ENCODE assay signal across 24 cellular contexts in genomic region chr16:12210925-12211869, GRCh38.
A peak's percentile ranks its signal among the peaks of the same experiment; 100 is the strongest.
DNase-seq lines count a peak whose midpoint lies in the region; ATAC-seq and TF ChIP-seq lines count a peak whose summit lies in the region.
"Had no signal": no experiment of that assay in that cellular context is flagged by ENCODE, and none has a peak within 500 bp of the region (broad histone marks: within the 10 kb centered on the region; RNA-seq: fewer than 3 reads in every experiment).

No MANE protein-coding gene starts in this region.

- H3K27ac ChIP-seq in duodenal mucosa (ENCODE audit: low read depth, low read length) (peak overlapping the region; percentile 60), right lobe of liver (peak overlapping the region; percentile 76 to 78 (median 77))
- H3K27ac ChIP-seq: GM23248, RWPE1 had no signal

- no peaks in the 10 kb centered on the region for H3K36me3 Mint-ChIP-seq in activated CD4-positive, alpha-beta T cell treated with anti-CD3 and anti-CD28 coated beads, Interleukin-2, amount 10 ng/mL, durations not matched to agents 7 days and 5 days (ENCODE audit: low read depth)
- H3K36me3 Mint-ChIP-seq in activated T-cell treated with anti-CD3 and anti-CD28 coated beads, Interleukin-2, amount 50 U/mL, for 4 hours (ENCODE audit: insufficient read depth): peaks cover 34% of the 10 kb centered on the region

- H3K9me3 ChIP-seq in duodenal mucosa (ENCODE audit: control insufficient read depth in 1 of 2, low read length in 2 of 2) (no peaks in the 10 kb centered on the region), right lobe of liver (no peaks in the 10 kb centered on the region)

- H3K4me3 Mint-ChIP-seq in activated CD4-positive, alpha-beta T cell treated with anti-CD3 and anti-CD28 coated beads, Interleukin-2, amount 10 ng/mL, durations not matched to agents 7 days and 5 days: no peak overlapping the region
- H3K4me3 Mint-ChIP-seq in activated T-cell treated with anti-CD3 and anti-CD28 coated beads, Interleukin-2, amount 50 U/mL, for 4 hours: no peak overlapping the region
- H3K4me3 Mint-ChIP-seq: B cell, CD14-positive monocyte, H9, HFFc6 had no signal

- no peak for TF ChIP-seq CTCF in right lobe of liver (IDR thresholded peaks at IDR 0.05)

- H3K27me3 Mint-ChIP-seq in activated CD4-positive, alpha-beta T cell treated with anti-CD3 and anti-CD28 coated beads, Interleukin-2, amount 10 ng/mL, durations not matched to agents 7 days and 5 days: no peaks in the 10 kb centered on the region
- H3K27me3 Mint-ChIP-seq in activated T-cell treated with anti-CD3 and anti-CD28 coated beads, Interleukin-2, amount 50 U/mL, for 4 hours (ENCODE audit: low read depth): no peaks in the 10 kb centered on the region
- H3K27me3 Mint-ChIP-seq: B cell had no signal

- no peak overlapping the region for H3K9ac ChIP-seq in duodenal mucosa (ENCODE audit: low read depth in 1 of 2, low read length in 2 of 2)
- H3K9ac ChIP-seq: GM23248 had no signal

- peak overlapping the region; percentile 61 for H3K27ac Mint-ChIP-seq in activated CD4-positive, alpha-beta T cell treated with anti-CD3 and anti-CD28 coated beads, Interleukin-2, amount 10 ng/mL, durations not matched to agents 7 days and 5 days
- H3K27ac Mint-ChIP-seq: B cell, CD14-positive monocyte, H9, HFFc6 had no signal

- no peaks in the 10 kb centered on the region for H3K4me1 Mint-ChIP-seq in activated CD4-positive, alpha-beta T cell treated with anti-CD3 and anti-CD28 coated beads, Interleukin-2, amount 10 ng/mL, durations not matched to agents 7 days and 5 days
- no peaks in the 10 kb centered on the region for H3K4me1 Mint-ChIP-seq in activated T-cell treated with anti-CD3 and anti-CD28 coated beads, Interleukin-2, amount 50 U/mL, for 4 hours (ENCODE audit: low read depth)
- H3K4me1 Mint-ChIP-seq: CD14-positive monocyte had no signal

- H3K27me3 ChIP-seq in duodenal mucosa (ENCODE audit: control insufficient read depth in 1 of 2, insufficient read depth in 2 of 2, low read length in 2 of 2) (no peaks in the 10 kb centered on the region), right lobe of liver (no peaks in the 10 kb centered on the region)

- DNase-seq in activated CD4-positive, alpha-beta T cell treated with anti-CD3 and anti-CD28 coated beads, Interleukin-2, amount 10 ng/mL, durations not matched to agents 7 days and 5 days: no peak
- DNase-seq in activated CD4-positive, alpha-beta T cell treated with anti-CD3 and anti-CD28 coated beads for 48 hours: no peak
- DNase-seq in right lobe of liver: peak in 2 of 3 donors; percentile 29 to 61
- no peak for DNase-seq in activated T-cell treated with anti-CD3 and anti-CD28 coated beads, Interleukin-2, amount 50 U/mL, for 4 hours
- DNase-seq in SKM-1 (lab: John Stamatoyannopoulos, UW; ENCODE audit: unreplicated experiment): no peak
- DNase-seq: EL, GF-D8, GM23248, H9, HFFc6, KG1, NCI-H1092 treated with DMSO at 0.1 percent for 48 hours, NCI-H1436 treated with DMSO at 0.1 percent for 48 hours, NCI-H1930, NCI-H524, NCI-H774, PC-3 had no signal

- no peak for TF ChIP-seq POLR2A in right lobe of liver (IDR thresholded peaks at IDR 0.05)

- intact Hi-C loops in right lobe of liver (cut with DNase I): no loop called here

- CTCF ChIA-PET in activated CD4-positive, alpha-beta T cell treated with anti-CD3 and anti-CD28 coated beads, Interleukin-2, amount 10 ng/mL, durations not matched to agents 7 days and 5 days (lab: Charles Lee): no interaction called here

- POLR2A ChIA-PET in activated CD4-positive, alpha-beta T cell treated with anti-CD3 and anti-CD28 coated beads, Interleukin-2, amount 10 ng/mL, durations not matched to agents 7 days and 5 days (lab: Charles Lee): no interaction called here

- H3K36me3 ChIP-seq in duodenal mucosa (ENCODE audit: control insufficient read depth in 1 of 2, insufficient read depth in 2 of 2, low read length in 2 of 2): no peaks in the 10 kb centered on the region
- no peaks in the 10 kb centered on the region for H3K36me3 ChIP-seq in right lobe of liver

- H3K4me1 ChIP-seq in duodenal mucosa (ENCODE audit: control insufficient read depth in 1 of 2, insufficient read depth in 2 of 2, low read length in 2 of 2): peaks cover 19 to 38% of the 10 kb centered on the region in 2 donors
- peaks cover 0 to 11% (median 0%) of the 10 kb centered on the region in 4 donors for H3K4me1 ChIP-seq in right lobe of liver

- H3K4me3 ChIP-seq in duodenal mucosa (ENCODE audit: low read depth in 1 of 2, low read length in 2 of 2) (no peak overlapping the region), right lobe of liver (peak overlapping the region in 1 of 3 donors; percentile 4)
- H3K4me3 ChIP-seq: GM23248 had no signal

- no peaks in the 10 kb centered on the region for H3K9me3 Mint-ChIP-seq in activated CD4-positive, alpha-beta T cell treated with anti-CD3 and anti-CD28 coated beads, Interleukin-2, amount 10 ng/mL, durations not matched to agents 7 days and 5 days
- H3K9me3 Mint-ChIP-seq in activated T-cell treated with anti-CD3 and anti-CD28 coated beads, Interleukin-2, amount 50 U/mL, for 4 hours: no peaks in the 10 kb centered on the region
- H3K9me3 Mint-ChIP-seq: H9, HFFc6 had no signal

- 33% methylated on average over 7 of the region's 8 CpGs for WGBS in right lobe of liver (ENCODE audit: insufficient coverage, low coverage, low lambda C conversion rate, missing lambda C conversion rate)

- peak; percentile 44 to 82 (median 68) for ATAC-seq in right lobe of liver
- no peak for ATAC-seq in HG03108 (IDR thresholded peaks at IDR 0.05; ENCODE audit: unreplicated experiment)
- no peak for ATAC-seq in GM18502 (IDR thresholded peaks at IDR 0.05; ENCODE audit: poor library complexity, unreplicated experiment)
- ATAC-seq in activated T-cell treated with anti-CD3 and anti-CD28 coated beads, Interleukin-2, amount 50 U/mL, for 4 hours: no peak
- ATAC-seq: SK-N-SH treated with all-trans-retinoic acid at 6 μM for 48 hours had no signal

Comparison
In these comparisons a context has a peak if more than half of its experiments do, and no peak if none do; other contexts are left out.
1. DNase-seq: peak in right lobe of liver (2 of 3); none in activated CD4-positive, alpha-beta T cell treated with anti-CD3 and anti-CD28 coated beads, Interleukin-2, amount 10 ng/mL, durations not matched to agents 7 days and 5 days (single experiment), activated CD4-positive, alpha-beta T cell treated with anti-CD3 and anti-CD28 coated beads for 48 hours (single experiment), activated T-cell treated with anti-CD3 and anti-CD28 coated beads, Interleukin-2, amount 50 U/mL, for 4 hours (single experiment) and SKM-1 (single experiment).
2. ATAC-seq: peak in right lobe of liver (4 of 4); none in HG03108 (single experiment), GM18502 (single experiment) and activated T-cell treated with anti-CD3 and anti-CD28 coated beads, Interleukin-2, amount 50 U/mL, for 4 hours (0 of 2).